15 cellular contexts compared by ENCODE assay signal in genomic region chr10:44924261-44925040, GRCh38. TPM values are rescaled to one million over a fixed set of nuclear protein-coding genes. Genes with fewer than 3 reads are reported as not detected.
"Had no signal": no experiment of that assay in that cellular context is flagged by ENCODE, and none has a peak within 500 bp of the region (broad histone marks: within the 10 kb centered on the region; RNA-seq: fewer than 3 reads in every experiment).

No MANE protein-coding gene starts in this region.

- H3K36me3 Mint-ChIP-seq: stimulated activated effector memory CD8-positive, alpha-beta T cell treated with anti-CD3 and anti-CD28 coated beads, Interleukin-12 subunit alpha, Interleukin-12 subunit beta, amount 100 ng/mL, for 72 hours had no signal

- DNase-seq: activated CD4-positive, alpha-beta T cell treated with anti-CD3 and anti-CD28 coated beads, Interleukin-2, amount 50 U/mL, for 1 hour; activated naive CD4-positive, alpha-beta T cell treated with anti-CD3 and anti-CD28 coated beads, Interleukin-2, amount 50 U/mL, for 16 hours; activated T-cell treated with anti-CD3 and anti-CD28 coated beads, Interleukin-2, amount 50 U/mL, for 1 hour; left ventricle myocardium superior; mesenchymal stem cell; stimulated activated CD4-positive, alpha-beta T cell treated with anti-CD3 and anti-CD28 coated beads, Interleukin-1b, Interleukin-23, amount 100 ng/mL, for 48 hours; uterus had no signal

- H3K9me3 ChIP-seq: esophagus muscularis mucosa, pancreas, uterus had no signal

- H3K4me1 Mint-ChIP-seq: neural crest cell; stimulated activated effector memory CD8-positive, alpha-beta T cell treated with anti-CD3 and anti-CD28 coated beads, Interleukin-12 subunit alpha, Interleukin-12 subunit beta, amount 100 ng/mL, for 72 hours had no signal

- H3K27me3 ChIP-seq: esophagus muscularis mucosa, pancreas, uterus had no signal

- H3K36me3 ChIP-seq: esophagus muscularis mucosa, pancreas, uterus had no signal

- H3K4me1 ChIP-seq: uterus had no signal

- H3K27ac ChIP-seq: esophagus muscularis mucosa, pancreas, uterus had no signal

- H3K27ac Mint-ChIP-seq: stimulated activated effector memory CD8-positive, alpha-beta T cell treated with anti-CD3 and anti-CD28 coated beads, Interleukin-12 subunit alpha, Interleukin-12 subunit beta, amount 100 ng/mL, for 72 hours had no signal

- ATAC-seq: left ventricle myocardium superior; stimulated activated effector memory CD8-positive, alpha-beta T cell treated with anti-CD3 and anti-CD28 coated beads, Interleukin-12 subunit alpha, Interleukin-12 subunit beta, amount 100 ng/mL, for 72 hours had no signal

- H3K4me3 ChIP-seq: esophagus muscularis mucosa, pancreas, uterus had no signal

- H3K4me3 Mint-ChIP-seq: neural crest cell; stimulated activated effector memory CD8-positive, alpha-beta T cell treated with anti-CD3 and anti-CD28 coated beads, Interleukin-12 subunit alpha, Interleukin-12 subunit beta, amount 100 ng/mL, for 72 hours had no signal

RNA-seq across cellular contexts. Expression of gene TMEM72, which starts 13.3 kb away (rescaled TPM):
- total RNA-seq: activated CD8-positive, alpha-beta memory T cell treated with anti-CD3 and anti-CD28 coated beads for 36 hours; astrocyte; bronchial epithelial cell; esophagus muscularis mucosa; left ventricle myocardium superior; neural crest cell had no signal
- polyA plus RNA-seq: keratinocyte had no signal
